In genomic region chr12:72368298-72368697, GRCh38 we compare ENCODE assay signal across 20 cellular contexts.
"Had no signal": no experiment of that assay in that cellular context is flagged by ENCODE, and none has a peak within 500 bp of the region (broad histone marks: within the 10 kb centered on the region; RNA-seq: fewer than 3 reads in every experiment).

No MANE protein-coding gene starts in this region.

- H3K27me3 ChIP-seq: colonic mucosa, foreskin keratinocyte, neutrophil, stomach, transverse colon had no signal

- H3K4me1 ChIP-seq: colonic mucosa, foreskin keratinocyte, transverse colon had no signal

- DNase-seq: colonic mucosa; dermis blood vessel endothelial cell; erythroblast; foreskin keratinocyte; immature natural killer cell; kidney; left colon; left ventricle myocardium superior; mesendoderm; naive thymus-derived CD4-positive, alpha-beta T cell; posterior cingulate gyrus; stimulated activated CD4-positive, alpha-beta T cell treated with anti-CD3 and anti-CD28 coated beads, Interleukin-12 subunit alpha, Interleukin-12 subunit beta, amount 100 ng/mL, for 4 hours; stimulated activated naive CD4-positive, alpha-beta T cell; stomach; substantia nigra; transverse colon had no signal

- H3K4me3 ChIP-seq: colonic mucosa, lung, skin epidermis, stomach, thoracic aorta, transverse colon had no signal

- H3K9me3 ChIP-seq: colonic mucosa, neutrophil, stomach, thoracic aorta, transverse colon had no signal

- H3K27ac ChIP-seq: colonic mucosa, foreskin keratinocyte, neutrophil, skin epidermis, stomach, thoracic aorta, transverse colon had no signal

- ATAC-seq: foreskin keratinocyte; left colon; left ventricle myocardium superior; naive thymus-derived CD4-positive, alpha-beta T cell had no signal

- H3K36me3 ChIP-seq: colonic mucosa, neutrophil, stomach, thoracic aorta, transverse colon had no signal
